ENCODE assay signal across 8 cellular contexts in the genomic region with DNA sequence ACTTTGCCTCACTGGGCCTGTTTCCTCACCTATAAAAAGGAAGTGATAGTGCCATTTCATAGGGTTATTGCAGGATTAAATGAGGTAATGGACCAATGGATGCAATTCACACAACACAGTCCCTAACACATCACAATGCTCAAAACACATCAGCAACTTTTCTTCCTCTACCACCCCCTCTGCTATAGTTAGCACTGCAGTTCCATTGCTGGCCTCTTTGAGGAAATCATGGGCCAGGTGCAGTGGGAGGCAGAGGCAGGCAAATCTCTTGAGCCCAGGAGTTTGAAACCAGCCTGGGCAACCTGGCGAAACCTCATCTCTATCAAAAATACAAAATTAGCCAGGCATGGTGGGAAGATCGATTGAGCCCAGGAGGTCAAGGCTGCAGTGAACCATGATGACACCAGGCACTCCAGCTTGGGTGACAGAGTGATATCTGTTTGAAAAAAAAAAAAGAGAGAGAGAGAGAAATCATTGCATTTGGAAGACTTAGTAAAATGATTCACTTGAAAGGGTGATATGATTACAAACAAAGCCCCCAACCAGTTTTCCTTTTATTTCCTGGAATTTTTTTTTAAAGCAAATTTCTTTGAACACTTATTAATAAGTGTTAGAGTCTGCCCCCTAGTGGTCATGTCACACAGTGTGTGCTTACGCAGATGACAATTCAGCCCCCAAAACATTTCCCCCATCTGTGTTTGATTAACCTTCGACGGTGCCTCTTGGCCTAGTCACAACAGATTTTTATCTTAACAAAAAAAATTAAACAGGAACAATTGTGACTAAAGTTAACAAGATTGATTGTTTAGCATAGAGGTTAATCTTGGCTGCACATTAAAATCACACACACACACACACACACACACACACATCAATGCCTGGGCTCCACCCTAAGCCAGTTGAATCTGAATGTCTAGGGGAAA.
DNase-seq lines count a peak whose midpoint lies in the region; ATAC-seq, FAIRE-seq and TF ChIP-seq lines count a peak whose summit lies in the region.

No MANE protein-coding gene starts in this region.

- POLR2A ChIA-PET in A549 (lab: Yijun Ruan, JAX): no interaction called here

- DNase-seq in A549 (ENCODE audit: low read depth in 1 of 2, low spot score in 1 of 2) (peak; percentile 38 to 67), OCI-M1 (lab: John Stamatoyannopoulos, UW) (peak; percentile 54), breast epithelium (ENCODE audit: low spot score in 2 of 2) (no peak), left kidney (ENCODE audit: low read depth, low spot score) (peak; percentile 55), suprapubic skin (ENCODE audit: low spot score in 2 of 2) (no peak)
- no peak for DNase-seq in T-helper 2 cell treated with Interferon-gamma antibody and Interleukin-4, amounts not matched to agents 5 μg/mL and 100 μg/mL, for 36 hours (ENCODE audit: low spot score)

- H3K4me3 ChIP-seq in A549: no peak overlapping the region
- no peak overlapping the region for H3K4me3 ChIP-seq in breast epithelium
- H3K4me3 ChIP-seq in suprapubic skin: no peak overlapping the region

- WGBS in A549 (ENCODE audit: missing lambda C conversion rate): 1% methylated on average over 5 of the region's 5 CpGs
- WGBS in suprapubic skin: 39% methylated on average over 5 of the region's 5 CpGs

- H3K4me1 Mint-ChIP-seq in T-helper 2 cell treated with Interferon-gamma antibody and Interleukin-4, amounts not matched to agents 5 μg/mL and 100 μg/mL, for 36 hours (ENCODE audit: low read depth): no peaks in the 10 kb centered on the region

- no peaks in the 10 kb centered on the region for H3K36me3 Mint-ChIP-seq in T-helper 2 cell treated with Interferon-gamma antibody and Interleukin-4, amounts not matched to agents 5 μg/mL and 100 μg/mL, for 36 hours (ENCODE audit: low read depth)

- peak; percentile 20 to 41; a peak in 3 of 5 replicates for TF ChIP-seq RAD21 in A549 (conservative IDR thresholded peaks at IDR 0.05 in 1 of 2, IDR thresholded peaks at IDR 0.05 in 1 of 2)

- no peak overlapping the region for H3K4me2 ChIP-seq in A549

- H3K27me3 ChIP-seq in breast epithelium: no peaks in the 10 kb centered on the region
- H3K27me3 ChIP-seq in suprapubic skin: no peaks in the 10 kb centered on the region

- peak; percentile 78 for TF ChIP-seq CTCF in A549 (IDR thresholded peaks at IDR 0.05)
- TF ChIP-seq CTCF in breast epithelium (IDR thresholded peaks at IDR 0.05): peak in 2 of 3 donors; percentile 39 to 46
- TF ChIP-seq CTCF in suprapubic skin (IDR thresholded peaks at IDR 0.05): peak; percentile 31 to 67

- CTCF ChIA-PET in A549 (lab: Yijun Ruan, JAX): interaction anchor here (0.6 to 3.0 kb wide), 10 partner anchors 11 to 1879 kb away, joined by 3 to 20 read pairs (median 4); no protein-coding TSS in a partner anchor

- TF ChIP-seq EP300 in A549 (IDR thresholded peaks at IDR 0.05): no peak
- no peak for TF ChIP-seq EP300 in suprapubic skin (IDR thresholded peaks at IDR 0.05)

- H3K36me3 ChIP-seq in breast epithelium: no peaks in the 10 kb centered on the region
- H3K36me3 ChIP-seq in suprapubic skin: no peaks in the 10 kb centered on the region

- ATAC-seq in A549: peak in 1 of 2 experiments; percentile 87; a peak in 3 of 6 replicates
- ATAC-seq in HG03175 (IDR thresholded peaks at IDR 0.05; ENCODE audit: unreplicated experiment): peak; percentile 73

- H3K27ac ChIP-seq in A549 (no peak overlapping the region), breast epithelium (no peak overlapping the region), suprapubic skin (no peak overlapping the region)

- peaks cover 2% of the 10 kb centered on the region for H3K27me3 Mint-ChIP-seq in T-helper 2 cell treated with Interferon-gamma antibody and Interleukin-4, amounts not matched to agents 5 μg/mL and 100 μg/mL, for 36 hours (ENCODE audit: low read depth)

- H3K4me3 Mint-ChIP-seq in T-helper 2 cell treated with Interferon-gamma antibody and Interleukin-4, amounts not matched to agents 5 μg/mL and 100 μg/mL, for 36 hours: no peak overlapping the region

- H3K27ac Mint-ChIP-seq in T-helper 2 cell treated with Interferon-gamma antibody and Interleukin-4, amounts not matched to agents 5 μg/mL and 100 μg/mL, for 36 hours: no peak overlapping the region

- no peak for TF ChIP-seq POLR2A in A549 (IDR thresholded peaks at IDR 0.05; ENCODE audit: low read length)
- no peak for TF ChIP-seq POLR2A in breast epithelium (IDR thresholded peaks at IDR 0.05)
- TF ChIP-seq POLR2A in suprapubic skin (IDR thresholded peaks at IDR 0.05): no peak

- no peaks in the 10 kb centered on the region for H3K4me1 ChIP-seq in A549
- H3K4me1 ChIP-seq in breast epithelium: no peaks in the 10 kb centered on the region
- H3K4me1 ChIP-seq in suprapubic skin: no peaks in the 10 kb centered on the region

- no peaks in the 10 kb centered on the region for H3K9me3 Mint-ChIP-seq in T-helper 2 cell treated with Interferon-gamma antibody and Interleukin-4, amounts not matched to agents 5 μg/mL and 100 μg/mL, for 36 hours

- intact Hi-C loops in breast epithelium (cut with DNase I; ENCODE audit: low total_unique reads): no loop called here

- H3K9me3 ChIP-seq in A549: no peaks in the 10 kb centered on the region
- H3K9me3 ChIP-seq in breast epithelium: no peaks in the 10 kb centered on the region
- H3K9me3 ChIP-seq in suprapubic skin: no peaks in the 10 kb centered on the region

- FAIRE-seq in A549 (lab: Jason Lieb, UNC) (no peak), G401.6 (lab: Jason Lieb, UNC) (peak; percentile 80)

TF ChIP-seq in A549, 52 proteins besides CTCF, POLR2A, EP300 and RAD21:
- TF ChIP-seq EHF (CRISPR knock-in tag; IDR thresholded peaks at IDR 0.05): no peak
- no peak for TF ChIP-seq TP53 (CRISPR knock-in tag; IDR thresholded peaks at IDR 0.05)
- no peak for TF ChIP-seq SMC3 (IDR thresholded peaks at IDR 0.05)
- TF ChIP-seq CBX8 (IDR thresholded peaks at IDR 0.05): no peak
- TF ChIP-seq, protein P1, sequence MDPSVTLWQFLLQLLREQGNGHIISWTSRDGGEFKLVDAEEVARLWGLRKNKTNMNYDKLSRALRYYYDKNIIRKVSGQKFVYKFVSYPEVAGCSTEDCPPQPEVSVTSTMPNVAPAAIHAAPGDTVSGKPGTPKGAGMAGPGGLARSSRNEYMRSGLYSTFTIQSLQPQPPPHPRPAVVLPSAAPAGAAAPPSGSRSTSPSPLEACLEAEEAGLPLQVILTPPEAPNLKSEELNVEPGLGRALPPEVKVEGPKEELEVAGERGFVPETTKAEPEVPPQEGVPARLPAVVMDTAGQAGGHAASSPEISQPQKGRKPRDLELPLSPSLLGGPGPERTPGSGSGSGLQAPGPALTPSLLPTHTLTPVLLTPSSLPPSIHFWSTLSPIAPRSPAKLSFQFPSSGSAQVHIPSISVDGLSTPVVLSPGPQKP (IDR thresholded peaks at IDR 0.05; ENCODE audit: low read depth, low read length): no peak
- TF ChIP-seq CBX2 (IDR thresholded peaks at IDR 0.05; ENCODE audit: borderline replicate concordance, low read depth): no peak
- no peak for TF ChIP-seq RARB (CRISPR knock-in tag; IDR thresholded peaks at IDR 0.05)
- TF ChIP-seq MAFK (IDR thresholded peaks at IDR 0.05; ENCODE audit: partially characterized antibody): no peak
- no peak for TF ChIP-seq CHD2 (IDR thresholded peaks at IDR 0.05; ENCODE audit: low read length, partially characterized antibody)
- TF ChIP-seq, protein P2, sequence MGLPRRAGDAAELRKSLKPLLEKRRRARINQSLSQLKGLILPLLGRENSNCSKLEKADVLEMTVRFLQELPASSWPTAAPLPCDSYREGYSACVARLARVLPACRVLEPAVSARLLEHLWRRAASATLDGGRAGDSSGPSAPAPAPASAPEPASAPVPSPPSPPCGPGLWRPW (IDR thresholded peaks at IDR 0.05): no peak
- no peak for TF ChIP-seq BHLHE40 (IDR thresholded peaks at IDR 0.05; ENCODE audit: low read depth, low read length)
- no peak for TF ChIP-seq HDAC2 (IDR thresholded peaks at IDR 0.05)
- no peak for TF ChIP-seq HOXB13 (CRISPR knock-in tag; IDR thresholded peaks at IDR 0.05; ENCODE audit: low read depth)
- TF ChIP-seq JUNB (IDR thresholded peaks at IDR 0.05): no peak
- TF ChIP-seq HOXB5 (CRISPR knock-in tag; IDR thresholded peaks at IDR 0.05): no peak
- TF ChIP-seq KDM5A (IDR thresholded peaks at IDR 0.05): no peak
- TF ChIP-seq RCOR1 (IDR thresholded peaks at IDR 0.05; ENCODE audit: low read depth, low read length): no peak
- TF ChIP-seq, protein P3, sequence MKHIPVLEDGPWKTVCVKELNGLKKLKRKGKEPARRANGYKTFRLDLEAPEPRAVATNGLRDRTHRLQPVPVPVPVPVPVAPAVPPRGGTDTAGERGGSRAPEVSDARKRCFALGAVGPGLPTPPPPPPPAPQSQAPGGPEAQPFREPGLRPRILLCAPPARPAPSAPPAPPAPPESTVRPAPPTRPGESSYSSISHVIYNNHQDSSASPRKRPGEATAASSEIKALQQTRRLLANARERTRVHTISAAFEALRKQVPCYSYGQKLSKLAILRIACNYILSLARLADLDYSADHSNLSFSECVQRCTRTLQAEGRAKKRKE (CRISPR knock-in tag; IDR thresholded peaks at IDR 0.05; ENCODE audit: low read depth): no peak
- TF ChIP-seq KDM1A (IDR thresholded peaks at IDR 0.05; ENCODE audit: low read depth): no peak
- TF ChIP-seq, protein P4, sequence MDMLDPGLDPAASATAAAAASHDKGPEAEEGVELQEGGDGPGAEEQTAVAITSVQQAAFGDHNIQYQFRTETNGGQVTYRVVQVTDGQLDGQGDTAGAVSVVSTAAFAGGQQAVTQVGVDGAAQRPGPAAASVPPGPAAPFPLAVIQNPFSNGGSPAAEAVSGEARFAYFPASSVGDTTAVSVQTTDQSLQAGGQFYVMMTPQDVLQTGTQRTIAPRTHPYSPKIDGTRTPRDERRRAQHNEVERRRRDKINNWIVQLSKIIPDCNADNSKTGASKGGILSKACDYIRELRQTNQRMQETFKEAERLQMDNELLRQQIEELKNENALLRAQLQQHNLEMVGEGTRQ (IDR thresholded peaks at IDR 0.05): no peak
TF ChIP-seq in A549: peak in this region for 0.

Comparison
In these comparisons a context has a peak if more than half of its experiments do, and no peak if none do; other contexts are left out.
1. DNase-seq: peak in A549 (2 of 2), OCI-M1 (single experiment) and left kidney (single experiment); none in breast epithelium (0 of 2), suprapubic skin (0 of 2) and T-helper 2 cell treated with Interferon-gamma antibody and Interleukin-4, amounts not matched to agents 5 μg/mL and 100 μg/mL, for 36 hours (single experiment).
2. Peak in every context shown above with its lines, with median percentiles within 50 percentile points of each other: CTCF ChIP-seq.